In the genomic region with DNA sequence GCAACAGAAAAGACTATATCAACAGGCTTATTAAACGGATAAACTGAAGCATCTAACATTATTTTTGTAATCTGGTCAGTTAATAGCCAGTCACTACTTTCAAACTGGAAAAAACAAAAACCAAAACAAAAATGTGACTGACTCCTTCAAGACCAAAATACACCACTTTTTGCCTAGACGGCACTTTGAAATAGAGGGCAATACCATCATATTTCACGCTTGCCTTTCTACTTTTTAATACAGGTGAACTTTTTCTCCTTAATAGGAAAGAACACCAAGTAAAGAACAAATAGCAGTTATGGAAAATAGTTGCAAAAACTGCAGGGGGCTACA, we compare ENCODE assay signal across 8 cellular contexts. TPM values are rescaled to one million over a fixed set of nuclear protein-coding genes. Genes with fewer than 3 reads are reported as not detected.
DNase-seq lines count a peak whose midpoint lies in the region; ATAC-seq and TF ChIP-seq lines count a peak whose summit lies in the region.

No MANE protein-coding gene starts in this region.

- H3K79me2 ChIP-seq in ACC112 (ENCODE audit: control insufficient read depth, insufficient read depth, low read length, unreplicated experiment), result peaks cover 31% of the 10 kb centered on the region

- TF ChIP-seq CTCF in brain microvascular endothelial cell (IDR thresholded peaks at IDR 0.05; ENCODE audit: low read depth, low read length, missing control alignments), result no peak
- TF ChIP-seq CTCF in mucosa of descending colon (IDR thresholded peaks at IDR 0.05), result no peak
- no peak for TF ChIP-seq CTCF in GM13977 (IDR thresholded peaks at IDR 0.05; ENCODE audit: extremely low read depth, insufficient read depth, missing control alignments)

- ATAC-seq in HG02938 (IDR thresholded peaks at IDR 0.05; ENCODE audit: unreplicated experiment) (peak; percentile 2), mucosa of descending colon (no peak)

- peaks cover 11% of the 10 kb centered on the region for H3K36me3 ChIP-seq in ACC112 (ENCODE audit: insufficient read depth, low read length)
- no peaks in the 10 kb centered on the region for H3K36me3 ChIP-seq in brain microvascular endothelial cell (replicated peaks)
- no peaks in the 10 kb centered on the region for H3K36me3 ChIP-seq in mucosa of descending colon (ENCODE audit: low read depth)

- H3K27ac ChIP-seq in ACC112 (ENCODE audit: low read depth, low read length), result peak overlapping the region; percentile 79
- peak overlapping the region; percentile 81 for H3K27ac ChIP-seq in brain microvascular endothelial cell

- in situ Hi-C loops in brain microvascular endothelial cell (cut with HindIII; ENCODE audit: low pct_ligation_motif_present, low sequenced_read_pairs) (no loop called here), GM13977 (cut with MboI; ENCODE audit: low pct_unique_long_range_greater_than_20kb, low sequenced_read_pairs, unreplicated experiment) (loop anchor here (25.0 kb wide), 1 partner anchor 449 kb away; a partner anchor contains a TSS)

- H3K4me1 ChIP-seq in ACC112 (ENCODE audit: control insufficient read depth, insufficient read depth, low read length, unreplicated experiment), result peaks cover 15% of the 10 kb centered on the region
- H3K4me1 ChIP-seq in mucosa of descending colon (ENCODE audit: low read depth), result peaks cover 8% of the 10 kb centered on the region

- no peaks in the 10 kb centered on the region for H3K9me3 ChIP-seq in mucosa of descending colon

- H2AFZ ChIP-seq in ACC112 (ENCODE audit: low read length, unreplicated experiment), result peak overlapping the region; percentile 82

- intact Hi-C loops in mucosa of descending colon (cut with DNase I, micrococcal nuclease), result loop anchor here in 1 of 2 donors (10.0 kb wide), 1 partner anchor 331 kb away; no protein-coding TSS in a partner anchor

- DNase-seq in brain microvascular endothelial cell (no peak), mucosa of descending colon (no peak), epidermal melanocyte (ENCODE audit: insufficient read length, low spot score) (no peak), H4 (ENCODE audit: low spot score) (no peak), GM13977 (ENCODE audit: low spot score) (no peak)
- no peak for DNase-seq in NK-92 treated with Interleukin-12 subunit alpha and Interleukin-12 subunit beta, amount 100 ng/mL, for 24 hours (lab: John Stamatoyannopoulos, UW)

- H3K27me3 ChIP-seq in ACC112 (ENCODE audit: insufficient read depth, low read length), result no peaks in the 10 kb centered on the region
- no peaks in the 10 kb centered on the region for H3K27me3 ChIP-seq in brain microvascular endothelial cell (replicated peaks)

- H3K4me3 ChIP-seq in ACC112 (ENCODE audit: low read depth, low read length) (peak overlapping the region; percentile 87), brain microvascular endothelial cell (ENCODE audit: low read depth, low read length) (peak overlapping the region; percentile 72), mucosa of descending colon (peak overlapping the region; percentile 70)

RNA-seq across cellular contexts. Expression of a gene that starts 0.6 kb away (rescaled TPM):
- 10 to 100 TPM; 27.7 to 39.6 (median 32.3) TPM for total RNA-seq in mucosa of descending colon
- 57.0 and 89.9 TPM in 2 replicates for total RNA-seq in H4 (2014; rRNA removed; shearing (Covaris generic))

RNA-seq across cellular contexts. Expression of a gene that starts 59.7 kb away (rescaled TPM):
- 1 to 10 TPM; 5.9 to 8.4 (median 6.5) TPM for total RNA-seq in mucosa of descending colon
- 0.72 and 3.6 TPM in 2 replicates for total RNA-seq in H4 (2014; rRNA removed; shearing (Covaris generic))
